8 cellular contexts compared by ENCODE assay signal in genomic region chr9:83977196-83977595, GRCh38. TPM values are rescaled to one million over a fixed set of nuclear protein-coding genes. Genes with fewer than 3 reads are reported as not detected.
DNase-seq lines count a peak whose midpoint lies in the region; ATAC-seq and TF ChIP-seq lines count a peak whose summit lies in the region.

No MANE protein-coding gene starts in this region.

- ATAC-seq in activated CD8-positive, alpha-beta memory T cell treated with anti-CD3 and anti-CD28 coated beads, Interleukin-2, amount 10 ng/mL, durations not matched to agents 7 days and 5 days = no peak
- ATAC-seq in HG03108 (IDR thresholded peaks at IDR 0.05; ENCODE audit: unreplicated experiment) = no peak
- ATAC-seq in HG02840 (IDR thresholded peaks at IDR 0.05; ENCODE audit: low FRiP score, unreplicated experiment) = no peak
- ATAC-seq in HG02798 (IDR thresholded peaks at IDR 0.05; ENCODE audit: poor library complexity, unreplicated experiment) = no peak

- peak overlapping the region in 3 of 8 donors; percentile 0 to 100 (median 99) for H3K27ac ChIP-seq in spleen

- CTCF ChIA-PET in activated CD8-positive, alpha-beta memory T cell treated with anti-CD3 and anti-CD28 coated beads, Interleukin-2, amount 10 ng/mL, durations not matched to agents 7 days and 5 days (lab: Charles Lee) = interaction anchor here (0.6 to 0.9 kb wide), 2 partner anchors 14 to 56 kb away, joined by 3 read pairs; partner anchors contain the start of gene KIF27

- H3K4me3 Mint-ChIP-seq in activated CD8-positive, alpha-beta memory T cell treated with anti-CD3 and anti-CD28 coated beads, Interleukin-2, amount 10 ng/mL, durations not matched to agents 7 days and 5 days = peak overlapping the region; percentile 99

- H3K9me3 ChIP-seq in spleen = no peaks in the 10 kb centered on the region

- peaks cover 52% of the 10 kb centered on the region for H3K4me1 Mint-ChIP-seq in activated CD8-positive, alpha-beta memory T cell treated with anti-CD3 and anti-CD28 coated beads, Interleukin-2, amount 10 ng/mL, durations not matched to agents 7 days and 5 days

- TF ChIP-seq CTCF in WI38 (IDR thresholded peaks at IDR 0.05; ENCODE audit: low read depth, low read length) = no peak
- TF ChIP-seq CTCF in fibroblast of pulmonary artery (IDR thresholded peaks at IDR 0.05; ENCODE audit: low read length, missing control alignments) = no peak
- no peak for TF ChIP-seq CTCF in spleen (IDR thresholded peaks at IDR 0.05 in 8 of 11, conservative IDR thresholded peaks at IDR 0.05 in 3 of 11)

- H3K9me3 Mint-ChIP-seq in activated CD8-positive, alpha-beta memory T cell treated with anti-CD3 and anti-CD28 coated beads, Interleukin-2, amount 10 ng/mL, durations not matched to agents 7 days and 5 days (ENCODE audit: low read depth) = no peaks in the 10 kb centered on the region

- peak overlapping the region; percentile 75 for H3K4me3 ChIP-seq in WI38 (ENCODE audit: low read depth, low read length)
- peak overlapping the region; percentile 75 for H3K4me3 ChIP-seq in fibroblast of pulmonary artery (replicated peaks; ENCODE audit: low read depth, low read length)
- H3K4me3 ChIP-seq in spleen = peak overlapping the region in 5 of 8 donors; percentile 75 to 93 (median 91)

- no peaks in the 10 kb centered on the region for H3K27me3 ChIP-seq in spleen (replicated peaks in 1 of 7)

- peaks cover 27 to 80% (median 69%) of the 10 kb centered on the region in 6 donors for H3K4me1 ChIP-seq in spleen

- H3K36me3 Mint-ChIP-seq in activated CD8-positive, alpha-beta memory T cell treated with anti-CD3 and anti-CD28 coated beads, Interleukin-2, amount 10 ng/mL, durations not matched to agents 7 days and 5 days = peaks cover 67% of the 10 kb centered on the region

- H3K27ac Mint-ChIP-seq in activated CD8-positive, alpha-beta memory T cell treated with anti-CD3 and anti-CD28 coated beads, Interleukin-2, amount 10 ng/mL, durations not matched to agents 7 days and 5 days = peak overlapping the region; percentile 96

- no peak for TF ChIP-seq POLR2A in spleen (IDR thresholded peaks at IDR 0.05)

- intact Hi-C loops in spleen (cut with DNase I; ENCODE audit: low total_unique reads) = no loop called here

- no peaks in the 10 kb centered on the region for H3K27me3 Mint-ChIP-seq in activated CD8-positive, alpha-beta memory T cell treated with anti-CD3 and anti-CD28 coated beads, Interleukin-2, amount 10 ng/mL, durations not matched to agents 7 days and 5 days

- DNase-seq in activated CD8-positive, alpha-beta memory T cell treated with anti-CD3 and anti-CD28 coated beads, Interleukin-2, amount 10 ng/mL, durations not matched to agents 7 days and 5 days = no peak
- no peak for DNase-seq in activated CD8-positive, alpha-beta memory T cell treated with anti-CD3 and anti-CD28 coated beads, Interleukin-2, amount 50 U/mL, for 4 hours
- DNase-seq in fibroblast of pulmonary artery (ENCODE audit: low read depth) (no peak), spleen (no peak)

- 59 to 82% (median 61%) methylated on average over 1 of the region's 1 CpG for WGBS in spleen, 5 donors

- peaks cover 4 to 60% (median 51%) of the 10 kb centered on the region in 6 donors for H3K36me3 ChIP-seq in spleen

RNA-seq across cellular contexts. Expression of gene HNRNPK, which starts 2.8 kb away (rescaled TPM):
- total RNA-seq in activated CD8-positive, alpha-beta memory T cell treated with anti-CD3 and anti-CD28 coated beads, Interleukin-2, amount 10 ng/mL, durations not matched to agents 7 days and 5 days = 100 to 1,000 TPM; 550 to 781 TPM
- 100 to 1,000 TPM; 464 to 543 (median 486) TPM for total RNA-seq in spleen
- polyA plus RNA-seq in spleen = 100 to 1,000 TPM; 245 to 313 (median 308) TPM

RNA-seq across cellular contexts. Expression of gene RMI1, which starts 3.4 kb away (rescaled TPM):
- total RNA-seq in activated CD8-positive, alpha-beta memory T cell treated with anti-CD3 and anti-CD28 coated beads, Interleukin-2, amount 10 ng/mL, durations not matched to agents 7 days and 5 days = 10 to 100 TPM; 24.9 to 25.5 TPM
- 10 to 100 TPM; 10.8 to 19.5 (median 14.5) TPM for total RNA-seq in spleen
- polyA plus RNA-seq in spleen = 1 to 10 TPM; 4.2 to 6.9 (median 5.1) TPM

RNA-seq across cellular contexts. Expression of gene KIF27, which starts 56.0 kb away (rescaled TPM):
- 1 to 10 TPM; 2.0 to 2.2 TPM for total RNA-seq in activated CD8-positive, alpha-beta memory T cell treated with anti-CD3 and anti-CD28 coated beads, Interleukin-2, amount 10 ng/mL, durations not matched to agents 7 days and 5 days
- total RNA-seq in spleen = 10 to 100 TPM in 1 of 7 donors, 1 to 10 TPM in 6; 5.1 to 11.3 (median 7.7) TPM
- 1 to 10 TPM in 1 of 3 donors, under 1 TPM in 2; 0.83 to 1.2 (median 0.83) TPM for polyA plus RNA-seq in spleen
